19 cellular contexts compared by ENCODE assay signal in genomic region chr3:114929971-114930732, GRCh38.
"Had no signal": no experiment of that assay in that cellular context is flagged by ENCODE, and none has a peak within 500 bp of the region (broad histone marks: within the 10 kb centered on the region; RNA-seq: fewer than 3 reads in every experiment).

No MANE protein-coding gene starts in this region.

- H3K27ac Mint-ChIP-seq: activated T-helper 17 cell treated with anti-CD3 and anti-CD28 coated beads, Interleukin-2, amount 50 U/mL, for 72 hours; natural killer cell had no signal

- H3K27me3 ChIP-seq: cardiac muscle cell, esophagus muscularis mucosa, gastroesophageal sphincter, spleen, stomach had no signal

- H3K4me1 ChIP-seq: gastroesophageal sphincter, prostate gland, spleen, stomach had no signal

- H3K27me3 Mint-ChIP-seq: activated T-helper 17 cell treated with anti-CD3 and anti-CD28 coated beads, Interleukin-2, amount 50 U/mL, for 72 hours had no signal

- H3K36me3 ChIP-seq: cardiac muscle cell, esophagus muscularis mucosa, prostate gland, thoracic aorta had no signal

- H3K4me3 Mint-ChIP-seq: activated T-helper 17 cell treated with anti-CD3 and anti-CD28 coated beads, Interleukin-2, amount 50 U/mL, for 72 hours; natural killer cell had no signal

- H3K27ac ChIP-seq: cardiac muscle cell, esophagus muscularis mucosa, gastroesophageal sphincter, prostate gland, spleen, stomach, thoracic aorta had no signal

- H3K4me3 ChIP-seq: cardiac muscle cell, esophagus muscularis mucosa, gastroesophageal sphincter, prostate gland, spleen, stomach, thoracic aorta had no signal

- ATAC-seq: activated T-helper 17 cell treated with anti-CD3 and anti-CD28 coated beads, Interleukin-2, amount 50 U/mL, for 72 hours; gastroesophageal sphincter; left ventricle myocardium superior; natural killer cell; sciatic nerve; SK-N-SH treated with all-trans-retinoic acid at 6 μM for 48 hours had no signal

- H3K9me3 Mint-ChIP-seq: activated T-helper 17 cell treated with anti-CD3 and anti-CD28 coated beads, Interleukin-2, amount 50 U/mL, for 72 hours; natural killer cell had no signal

- DNase-seq: activated CD4-positive, alpha-beta T cell treated with anti-CD3 and anti-CD28 coated beads for 1 hour; activated CD4-positive, alpha-beta T cell treated with anti-CD3 and anti-CD28 coated beads, Interleukin-2, amount 50 U/mL, for 48 hours; activated naive CD4-positive, alpha-beta T cell treated with Interleukin-2 at 50 U/mL for 16 hours; left ventricle myocardium superior; natural killer cell; nucleus accumbens; spleen; stimulated activated CD4-positive, alpha-beta T cell treated with anti-CD3 and anti-CD28 coated beads, Interleukin-1b, Interleukin-23, amount 100 ng/mL, for 48 hours; stomach had no signal

- H3K9me3 ChIP-seq: esophagus muscularis mucosa, gastroesophageal sphincter, prostate gland, spleen, stomach, thoracic aorta had no signal

- FAIRE-seq: astrocyte, colon had no signal

- H3K36me3 Mint-ChIP-seq: natural killer cell had no signal

- H3K4me1 Mint-ChIP-seq: activated T-helper 17 cell treated with anti-CD3 and anti-CD28 coated beads, Interleukin-2, amount 50 U/mL, for 72 hours had no signal
